8 cellular contexts compared by ENCODE assay signal in genomic region chr22:39496131-39496838, GRCh38. TPM values are rescaled to one million over a fixed set of nuclear protein-coding genes. Genes with fewer than 3 reads are reported as not detected.
DNase-seq lines count a peak whose midpoint lies in the region; ATAC-seq lines count a peak whose summit lies in the region.

No MANE protein-coding gene starts in this region.

- H3K4me1 Mint-ChIP-seq in activated CD4-positive, alpha-beta T cell treated with anti-CD3 and anti-CD28 coated beads for 36 hours: peaks cover 13% of the 10 kb centered on the region

- no peak overlapping the region for H3K27ac Mint-ChIP-seq in activated CD4-positive, alpha-beta T cell treated with anti-CD3 and anti-CD28 coated beads for 36 hours

- no peaks in the 10 kb centered on the region for H3K36me3 Mint-ChIP-seq in activated CD4-positive, alpha-beta T cell treated with anti-CD3 and anti-CD28 coated beads for 36 hours (ENCODE audit: low read depth)

- no peak overlapping the region for H3K4me3 Mint-ChIP-seq in activated CD4-positive, alpha-beta T cell treated with anti-CD3 and anti-CD28 coated beads for 36 hours

- no peaks in the 10 kb centered on the region for H3K27me3 Mint-ChIP-seq in activated CD4-positive, alpha-beta T cell treated with anti-CD3 and anti-CD28 coated beads for 36 hours

- no peaks in the 10 kb centered on the region for H3K9me3 Mint-ChIP-seq in activated CD4-positive, alpha-beta T cell treated with anti-CD3 and anti-CD28 coated beads for 36 hours (ENCODE audit: low read depth)

- intact Hi-C loops in activated CD4-positive, alpha-beta T cell treated with anti-CD3 and anti-CD28 coated beads for 36 hours (cut with DNase I, micrococcal nuclease): loop anchor here in 1 of 2 experiments (1.0 kb wide), 1 partner anchor 540 kb away; no protein-coding TSS in a partner anchor

- CTCF ChIA-PET in activated CD4-positive, alpha-beta T cell treated with anti-CD3 and anti-CD28 coated beads for 36 hours (lab: Charles Lee): interaction anchor here (0.5 to 3.2 kb wide), 29 partner anchors 9 to 1157 kb away, joined by 3 to 50 read pairs (median 4); partner anchors contain the start of genes RPS19BP1 and TAB1

- POLR2A ChIA-PET in activated CD4-positive, alpha-beta T cell treated with anti-CD3 and anti-CD28 coated beads for 36 hours (lab: Charles Lee): interaction anchor here (0.7 to 1.0 kb wide), 2 partner anchors 24 to 176 kb away, joined by 3 to 6 read pairs; partner anchors contain the start of gene ATF4

- peak; percentile 8 for DNase-seq in NCI-H2196 (lab: John Stamatoyannopoulos, UW; ENCODE audit: unreplicated experiment)
- DNase-seq in NCI-H2196 treated with DMSO at 0.1 percent for 48 hours (lab: John Stamatoyannopoulos, UW; ENCODE audit: unreplicated experiment): no peak
- DNase-seq in NCI-H2171 (lab: John Stamatoyannopoulos, UW): peak; percentile 54
- DNase-seq in activated CD4-positive, alpha-beta T cell treated with anti-CD3 and anti-CD28 coated beads for 36 hours: peak; percentile 85
- DNase-seq in dermis blood vessel endothelial cell: peak; percentile 82
- peak; percentile 75 to 82 for DNase-seq in lung microvascular endothelial cell (ENCODE audit: low read depth in 2 of 2)
- peak; percentile 31 for DNase-seq in stimulated activated CD8-positive, alpha-beta memory T cell treated with anti-CD3 and anti-CD28 coated beads, Interleukin-15, amount 100 ng/mL, for 1 hour (ENCODE audit: low read depth)
- DNase-seq in epidermal melanocyte (ENCODE audit: insufficient read length, low spot score): no peak

- ATAC-seq in activated CD4-positive, alpha-beta T cell treated with anti-CD3 and anti-CD28 coated beads for 36 hours: peak; percentile 89

RNA-seq across cellular contexts. Expression of gene MIEF1, which starts 5.8 kb away (rescaled TPM):
- total RNA-seq in activated CD4-positive, alpha-beta T cell treated with anti-CD3 and anti-CD28 coated beads for 36 hours: 10 to 100 TPM; 43.2 to 44.9 TPM
- total RNA-seq in dermis blood vessel endothelial cell: 19.4 and 26.5 TPM in 2 replicates
- total RNA-seq in lung microvascular endothelial cell: 10.5 and 11.6 TPM in 2 replicates

RNA-seq across cellular contexts. Expression of gene ATF4, which starts 24.1 kb away (rescaled TPM):
- 100 to 1,000 TPM; 580 to 680 TPM for total RNA-seq in activated CD4-positive, alpha-beta T cell treated with anti-CD3 and anti-CD28 coated beads for 36 hours
- total RNA-seq in dermis blood vessel endothelial cell (150 and 159 TPM in 2 replicates), lung microvascular endothelial cell (126 and 213 TPM in 2 replicates)

RNA-seq across cellular contexts. Expression of gene RPS19BP1, which starts 36.3 kb away (rescaled TPM):
- 10 to 100 TPM; 42.8 to 68.8 TPM for total RNA-seq in activated CD4-positive, alpha-beta T cell treated with anti-CD3 and anti-CD28 coated beads for 36 hours
- 52.8 and 74.2 TPM in 2 replicates for total RNA-seq in dermis blood vessel endothelial cell
- total RNA-seq in lung microvascular endothelial cell: 40.3 and 48.2 TPM in 2 replicates

RNA-seq across cellular contexts. Expression of gene MGAT3, which starts 39.5 kb away (rescaled TPM):
- under 1 TPM; 0.18 to 0.23 TPM for total RNA-seq in activated CD4-positive, alpha-beta T cell treated with anti-CD3 and anti-CD28 coated beads for 36 hours
- total RNA-seq in dermis blood vessel endothelial cell (under 0.01 TPM in 1 of 2 replicates, not detected in the other), lung microvascular endothelial cell (not detected in 2 replicates)

Comparison
In these comparisons a context has a peak if more than half of its experiments do, and no peak if none do; other contexts are left out.
1. DNase-seq: peak in NCI-H2196 (single experiment), NCI-H2171 (single experiment), activated CD4-positive, alpha-beta T cell treated with anti-CD3 and anti-CD28 coated beads for 36 hours (single experiment), dermis blood vessel endothelial cell (single experiment), lung microvascular endothelial cell (2 of 2) and stimulated activated CD8-positive, alpha-beta memory T cell treated with anti-CD3 and anti-CD28 coated beads, Interleukin-15, amount 100 ng/mL, for 1 hour (single experiment); none in NCI-H2196 treated with DMSO at 0.1 percent for 48 hours (single experiment) and epidermal melanocyte (single experiment).